17 cellular contexts compared by ENCODE assay signal in genomic region chr22:36617694-36618522, GRCh38.
A peak's percentile ranks its signal among the peaks of the same experiment; 100 is the strongest.
DNase-seq lines count a peak whose midpoint lies in the region; TF ChIP-seq lines count a peak whose summit lies in the region.
"Had no signal": no experiment of that assay in that cellular context is flagged by ENCODE, and none has a peak within 500 bp of the region (broad histone marks: within the 10 kb centered on the region; RNA-seq: fewer than 3 reads in every experiment).

No MANE protein-coding gene starts in this region.

- intact Hi-C loops in left ventricle myocardium inferior (cut with micrococcal nuclease) = no loop called here

- no peaks in the 10 kb centered on the region for H3K4me1 ChIP-seq in left ventricle myocardium inferior
- H3K4me1 ChIP-seq: A549, Caco-2 had no signal

- no peak overlapping the region for H3K4me3 ChIP-seq in left ventricle myocardium inferior
- H3K4me3 ChIP-seq: A549, GM12878 had no signal

- H3K9me3 ChIP-seq in left ventricle myocardium inferior (replicated peaks) = peaks cover 15% of the 10 kb centered on the region
- H3K9me3 ChIP-seq: A549, Caco-2 had no signal

- H3K27ac ChIP-seq in left ventricle myocardium inferior (replicated peaks) = no peak overlapping the region
- H3K27ac ChIP-seq: 22Rv1, A549, C4-2B had no signal

- peaks cover 75% of the 10 kb centered on the region for H3K27me3 ChIP-seq in left ventricle myocardium inferior (ENCODE audit: low read depth)

- DNase-seq in DMS 273 (lab: John Stamatoyannopoulos, UW; ENCODE audit: unreplicated experiment) = peak; percentile 20
- DNase-seq in DMS 273 treated with DMSO at 0.1 percent for 48 hours (lab: John Stamatoyannopoulos, UW) = no peak
- DNase-seq in NCI-H82 (lab: John Stamatoyannopoulos, UW) = peak; percentile 47
- DNase-seq in NCI-H82 treated with DMSO at 0.1 percent for 48 hours (lab: John Stamatoyannopoulos, UW; ENCODE audit: unreplicated experiment) = no peak
- DNase-seq in cerebellum (ENCODE audit: low spot score) = peak; percentile 21
- peak; percentile 10 for DNase-seq in pons (ENCODE audit: low spot score)
- DNase-seq in Kasumi-1 (lab: John Stamatoyannopoulos, UW) = no peak
- no peak for DNase-seq in left ventricle myocardium inferior
- DNase-seq: AML-193; Caco-2; CD4-positive, alpha-beta T cell; DMS79 treated with DMSO at 0.1 percent for 48 hours; H9 had no signal

- H3K36me3 ChIP-seq in left ventricle myocardium inferior = no peaks in the 10 kb centered on the region

- TF ChIP-seq CTCF in left ventricle myocardium inferior (IDR thresholded peaks at IDR 0.05; ENCODE audit: borderline replicate concordance) = no peak

Comparison
In these comparisons a context has a peak if more than half of its experiments do, and no peak if none do; other contexts are left out.
1. DNase-seq: peak in DMS 273 (single experiment), NCI-H82 (single experiment), cerebellum (single experiment) and pons (single experiment); none in DMS 273 treated with DMSO at 0.1 percent for 48 hours (single experiment), NCI-H82 treated with DMSO at 0.1 percent for 48 hours (single experiment), Kasumi-1 (0 of 2) and left ventricle myocardium inferior (single experiment).